In genomic region chr6:38987503-38987902, GRCh38 we compare ENCODE assay signal across 25 cellular contexts.
"Had no signal": no experiment of that assay in that cellular context is flagged by ENCODE, and none has a peak within 500 bp of the region (broad histone marks: within the 10 kb centered on the region; RNA-seq: fewer than 3 reads in every experiment).

No MANE protein-coding gene starts in this region.

- H2AFZ ChIP-seq: PC-9 had no signal

- H3K9ac ChIP-seq: KMS-11 had no signal

- DNase-seq: Kasumi-1, MM.1S, NCI-H1048, NCI-H1105, NCI-H1417, NCI-H1436 treated with DMSO at 0.1 percent for 48 hours, NCI-H1694, NCI-H187 treated with DMSO at 0.1 percent for 48 hours, NCI-H2081, NCI-H2107, NCI-H2227 treated with DMSO at 0.1 percent for 48 hours, NCI-H524, NCI-H526 treated with DMSO at 0.1 percent for 48 hours, NCI-H774, OCI-M1, PC-9, Peyer's patch, SHP77 treated with DMSO at 0.1 percent for 48 hours, SJCRH30, T-helper 1 cell had no signal

- H3K27me3 ChIP-seq: Peyer's patch had no signal

- ATAC-seq: K562, Right ventricle myocardium inferior, SK-N-SH treated with all-trans-retinoic acid at 6 μM for 48 hours had no signal

- H3K36me3 ChIP-seq: Peyer's patch, SJCRH30 had no signal

- H3K4me3 ChIP-seq: K562, PC-9, Peyer's patch, SJCRH30 had no signal

- H3K9me3 ChIP-seq: Peyer's patch, SJCRH30 had no signal

- H3K4me1 ChIP-seq: Peyer's patch, SJCRH30 had no signal

- H3K4me2 ChIP-seq: KMS-11, PC-9 had no signal

- H3K27ac ChIP-seq: HL-60, KMS-11, PC-9, Peyer's patch, SJCRH30 had no signal
